In genomic region chr9:121545875-121546423, GRCh38 we compare ENCODE assay signal across 8 cellular contexts. TPM values are rescaled to one million over a fixed set of nuclear protein-coding genes. Genes with fewer than 3 reads are reported as not detected.
A peak's percentile ranks its signal among the peaks of the same experiment; 100 is the strongest.
DNase-seq lines count a peak whose midpoint lies in the region; ATAC-seq and TF ChIP-seq lines count a peak whose summit lies in the region.

No MANE protein-coding gene starts in this region.

- no peaks in the 10 kb centered on the region for H3K36me3 Mint-ChIP-seq in activated CD4-positive, alpha-beta T cell treated with anti-CD3 and anti-CD28 coated beads, Interleukin-2, amount 10 ng/mL, durations not matched to agents 7 days and 5 days (ENCODE audit: low read depth)

- H3K27ac ChIP-seq in dorsolateral prefrontal cortex = peak overlapping the region in 5 of 59 donors; percentile 3 to 60 (median 51)

- H3K9me3 Mint-ChIP-seq in activated CD4-positive, alpha-beta T cell treated with anti-CD3 and anti-CD28 coated beads, Interleukin-2, amount 10 ng/mL, durations not matched to agents 7 days and 5 days = no peaks in the 10 kb centered on the region

- CTCF ChIA-PET in AG04449 (lab: Yijun Ruan, JAX) = interaction anchor here (0.6 to 8.8 kb wide), 98 partner anchors 9 to 576 kb away, joined by 3 to 97 read pairs (median 4); partner anchors contain the start of gene DAB2IP
- CTCF ChIA-PET in activated CD4-positive, alpha-beta T cell treated with anti-CD3 and anti-CD28 coated beads, Interleukin-2, amount 10 ng/mL, durations not matched to agents 7 days and 5 days (lab: Charles Lee) = interaction anchor here (0.7 to 1.7 kb wide), 11 partner anchors 9 to 389 kb away, joined by 3 to 5 read pairs (median 3); no protein-coding TSS in a partner anchor

- H3K27ac Mint-ChIP-seq in activated CD4-positive, alpha-beta T cell treated with anti-CD3 and anti-CD28 coated beads, Interleukin-2, amount 10 ng/mL, durations not matched to agents 7 days and 5 days = no peak overlapping the region

- intact Hi-C loops in dorsolateral prefrontal cortex (cut with DNase I) = loop anchor here in 1 of 2 donors (5.0 to 10.0 kb wide), 8 partner anchors 91 to 1266 kb away; no protein-coding TSS in a partner anchor

- DNase-seq in AG04449 (ENCODE audit: low read depth, low spot score) (peak; percentile 63), NCI-H510A treated with DMSO at 0.1 percent for 48 hours (lab: John Stamatoyannopoulos, UW) (peak; percentile 82), dorsolateral prefrontal cortex (peak; percentile 88 to 97 (median 92)), medulla oblongata (ENCODE audit: extremely low spot score) (peak; percentile 98)
- peak; percentile 74 for DNase-seq in activated CD4-positive, alpha-beta T cell treated with anti-CD3 and anti-CD28 coated beads, Interleukin-2, amount 10 ng/mL, durations not matched to agents 7 days and 5 days
- DNase-seq in stimulated activated CD8-positive, alpha-beta memory T cell treated with anti-CD3 and anti-CD28 coated beads, Interleukin-12 subunit alpha, Interleukin-12 subunit beta, amount 100 ng/mL, for 1 hour (ENCODE audit: low read depth) = peak; percentile 39

- H3K27me3 Mint-ChIP-seq in activated CD4-positive, alpha-beta T cell treated with anti-CD3 and anti-CD28 coated beads, Interleukin-2, amount 10 ng/mL, durations not matched to agents 7 days and 5 days = peaks cover 24% of the 10 kb centered on the region

- peak overlapping the region; percentile 23; the same call in 1 of the 2 replicates for H3K4me3 ChIP-seq in AG04449 (ENCODE audit: low read depth, low read length)
- peak overlapping the region in 56 of 59 donors; percentile 7 to 60 (median 45) for H3K4me3 ChIP-seq in dorsolateral prefrontal cortex

- H3K27me3 ChIP-seq in dorsolateral prefrontal cortex = no peaks in the 10 kb centered on the region

- H3K4me1 Mint-ChIP-seq in activated CD4-positive, alpha-beta T cell treated with anti-CD3 and anti-CD28 coated beads, Interleukin-2, amount 10 ng/mL, durations not matched to agents 7 days and 5 days = no peaks in the 10 kb centered on the region

- POLR2A ChIA-PET in AG04449 (lab: Yijun Ruan, JAX) = interaction anchor here (0.6 to 1.1 kb wide), 3 partner anchors 106 to 908 kb away, joined by 3 to 6 read pairs (median 4); no protein-coding TSS in a partner anchor
- POLR2A ChIA-PET in activated CD4-positive, alpha-beta T cell treated with anti-CD3 and anti-CD28 coated beads, Interleukin-2, amount 10 ng/mL, durations not matched to agents 7 days and 5 days (lab: Charles Lee) = no interaction called here

- ATAC-seq in GM18861 (IDR thresholded peaks at IDR 0.05; ENCODE audit: unreplicated experiment) (peak; percentile 67), HG03432 (IDR thresholded peaks at IDR 0.05; ENCODE audit: unreplicated experiment) (peak; percentile 85)

- TF ChIP-seq CTCF in AG04449 (IDR thresholded peaks at IDR 0.05; ENCODE audit: insufficient read depth, low read length, missing control alignments) = peak; percentile 100
- peak; percentile 37 to 98 (median 96) for TF ChIP-seq CTCF in dorsolateral prefrontal cortex (IDR thresholded peaks at IDR 0.05 in 54 of 56, conservative IDR thresholded peaks at IDR 0.05 in 2 of 56; ENCODE audit: low read depth in 1 of 56, partially characterized antibody in 56 of 56)

- no peak overlapping the region for H3K4me3 Mint-ChIP-seq in activated CD4-positive, alpha-beta T cell treated with anti-CD3 and anti-CD28 coated beads, Interleukin-2, amount 10 ng/mL, durations not matched to agents 7 days and 5 days

RNA-seq across cellular contexts. Expression of gene GGTA1, which starts 46.3 kb away (rescaled TPM):
- total RNA-seq in activated CD4-positive, alpha-beta T cell treated with anti-CD3 and anti-CD28 coated beads, Interleukin-2, amount 10 ng/mL, durations not matched to agents 7 days and 5 days = not detected
- 10 to 100 TPM in 17 of 120 experiments, 1 to 10 TPM in 103; 3.0 to 18.0 (median 7.4) TPM for total RNA-seq in dorsolateral prefrontal cortex

Comparison
In these comparisons a context has a peak if more than half of its experiments do, and no peak if none do; other contexts are left out.
1. DNase-seq: peak in every context shown above with its lines; median percentile 98 in medulla oblongata; 92 in dorsolateral prefrontal cortex; 82 in NCI-H510A treated with DMSO at 0.1 percent for 48 hours; 74 in activated CD4-positive, alpha-beta T cell treated with anti-CD3 and anti-CD28 coated beads, Interleukin-2, amount 10 ng/mL, durations not matched to agents 7 days and 5 days; 63 in AG04449; 39 in stimulated activated CD8-positive, alpha-beta memory T cell treated with anti-CD3 and anti-CD28 coated beads, Interleukin-12 subunit alpha, Interleukin-12 subunit beta, amount 100 ng/mL, for 1 hour.